14 cellular contexts compared by ENCODE assay signal in the genomic region with DNA sequence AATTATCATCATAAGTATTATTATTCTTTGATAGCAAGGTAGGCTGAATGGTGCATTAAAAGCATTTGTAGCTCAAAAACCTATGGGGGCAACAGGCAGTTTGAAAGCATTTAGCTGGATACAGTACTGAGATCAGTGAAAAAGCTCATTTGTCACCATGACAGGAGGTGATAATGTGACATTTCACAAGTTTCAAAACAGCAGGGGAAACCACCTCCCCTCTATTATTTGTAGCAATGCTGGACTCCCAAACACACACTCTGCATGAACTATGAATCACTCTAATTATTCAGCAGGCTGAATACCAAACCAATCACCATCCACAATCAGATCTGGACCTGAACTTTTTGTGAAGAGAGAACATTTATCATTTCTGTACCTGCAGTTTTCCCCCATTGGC.
DNase-seq lines count a peak whose midpoint lies in the region; ATAC-seq and TF ChIP-seq lines count a peak whose summit lies in the region.
"Had no signal": no experiment of that assay in that cellular context is flagged by ENCODE, and none has a peak within 500 bp of the region (broad histone marks: within the 10 kb centered on the region; RNA-seq: fewer than 3 reads in every experiment).

No MANE protein-coding gene starts in this region.

- TF ChIP-seq CTCF in GM13977 (IDR thresholded peaks at IDR 0.05; ENCODE audit: extremely low read depth, insufficient read depth, missing control alignments): no peak

- DNase-seq in Caki2 (ENCODE audit: low read depth) (peak; percentile 34), GM13977 (ENCODE audit: low spot score) (peak; percentile 28), HK-2 (ENCODE audit: unreplicated experiment) (no peak), NCI-H2029 treated with DMSO at 0.1 percent for 48 hours (lab: John Stamatoyannopoulos, UW) (no peak), NCI-H146 treated with DMSO at 0.1 percent for 48 hours (lab: John Stamatoyannopoulos, UW; ENCODE audit: unreplicated experiment) (no peak)
- DNase-seq: activated CD4-positive, alpha-beta T cell treated with anti-CD3 and anti-CD28 coated beads, Interleukin-2, amount 10 ng/mL, durations not matched to agents 7 days and 5 days; midbrain; SIG-M5; sigmoid colon; stimulated activated CD4-positive, alpha-beta T cell treated with anti-CD3 and anti-CD28 coated beads, Interleukin-4, amount 100 ng/mL, for 24 hours; upper lobe of right lung had no signal

- in situ Hi-C loops in Caki2 (cut with HindIII; ENCODE audit: low pct_unique_long_range_greater_than_20kb, low sequenced_read_pairs): no loop called here
- in situ Hi-C loops in GM13977 (cut with MboI; ENCODE audit: low pct_unique_long_range_greater_than_20kb, low sequenced_read_pairs, unreplicated experiment): no loop called here

- peak; percentile 53 for ATAC-seq in HG03565 (IDR thresholded peaks at IDR 0.05; ENCODE audit: unreplicated experiment)
- peak; percentile 23 for ATAC-seq in esophagus mucosa
- no peak for ATAC-seq in GM21447 (IDR thresholded peaks at IDR 0.05; ENCODE audit: unreplicated experiment)
- ATAC-seq: upper lobe of right lung had no signal

Comparison
In these comparisons a context has a peak if more than half of its experiments do, and no peak if none do; other contexts are left out.
1. DNase-seq: peak in Caki2 (single experiment) and GM13977 (single experiment); none in HK-2 (single experiment), NCI-H2029 treated with DMSO at 0.1 percent for 48 hours (single experiment) and NCI-H146 treated with DMSO at 0.1 percent for 48 hours (single experiment).